ENCODE assay signal across 15 cellular contexts in genomic region chr3:188268336-188268735, GRCh38.
DNase-seq lines count a peak whose midpoint lies in the region; ATAC-seq, FAIRE-seq and TF ChIP-seq lines count a peak whose summit lies in the region.
"Had no signal": no experiment of that assay in that cellular context is flagged by ENCODE, and none has a peak within 500 bp of the region (broad histone marks: within the 10 kb centered on the region; RNA-seq: fewer than 3 reads in every experiment).

No MANE protein-coding gene starts in this region.

- H3K23ac ChIP-seq in H1 (ENCODE audit: insufficient read length), result no peak overlapping the region

- H2BK20ac ChIP-seq in H1 (ENCODE audit: low read length), result 0 out of 2 replicates have a peak overlapping the region, but pooled peaks have one; percentile 16

- no peak for TF ChIP-seq EP300 in H1 (IDR thresholded peaks at IDR 0.05; ENCODE audit: borderline replicate concordance in 1 of 2, low read depth in 2 of 2, low read length in 2 of 2)

- H2AFZ ChIP-seq in H1 (ENCODE audit: low read length) (no peak overlapping the region), osteoblast (ENCODE audit: low read length) (no peak overlapping the region)

- no peak overlapping the region for H3K4ac ChIP-seq in H1 (replicated peaks; ENCODE audit: insufficient read length, low read depth, low read length)

- no peak for DNase-seq in cardiac muscle cell (ENCODE audit: low read depth in 1 of 2, low spot score in 1 of 2)
- no peak for DNase-seq in left cardiac atrium
- DNase-seq in H1 (ENCODE audit: low read depth in 1 of 2, low spot score in 2 of 2), result no peak
- no peak for DNase-seq in osteoblast (ENCODE audit: insufficient read length, low spot score, missing footprints)
- DNase-seq in type B pancreatic cell (ENCODE audit: extremely low spot score, unreplicated experiment), result no peak
- no peak for DNase-seq in left lobe of liver (ENCODE audit: low spot score)
- no peak for DNase-seq in NCI-H2107 (lab: John Stamatoyannopoulos, UW)
- DNase-seq in SHP77 treated with DMSO at 0.1 percent for 48 hours (lab: John Stamatoyannopoulos, UW), result no peak
- DNase-seq: GOT3, islet precursor cell, KBM-7 had no signal

- H3K14ac ChIP-seq in H1 (ENCODE audit: insufficient read length), result no peak overlapping the region

- H3K27ac ChIP-seq in cardiac muscle cell (peak overlapping the region; percentile 98), H1 (ENCODE audit: low read depth, low read length) (0 out of 2 replicates have a peak overlapping the region, but pooled peaks have one; percentile 20), osteoblast (ENCODE audit: low read depth, low read length) (peak overlapping the region; percentile 27)
- H3K27ac ChIP-seq: HL-60, neutrophil had no signal

- H4K5ac ChIP-seq in H1 (ENCODE audit: insufficient read length, low read depth, low read length), result no peak overlapping the region

- H3K4me3 ChIP-seq in cardiac muscle cell (no peak overlapping the region), H1 (ENCODE audit: extremely low read depth in 1 of 4, insufficient read depth in 2 of 4, low read depth in 3 of 4, low read length in 4 of 4) (no peak overlapping the region), osteoblast (ENCODE audit: insufficient read depth, low read length) (no peak overlapping the region)
- H3K4me3 ChIP-seq: skin epidermis had no signal

- no peak for ATAC-seq in left cardiac atrium
- no peak for ATAC-seq in left lobe of liver
- ATAC-seq: activated CD4-positive, CD25-positive, alpha-beta regulatory T cell treated with anti-CD3 and anti-CD28 coated beads, Interleukin-2, amount 50 U/mL, for 24 hours had no signal

- peak overlapping the region in 1 of 2 experiments; percentile 41; a peak in 1 of 4 replicates for H3K4me2 ChIP-seq in H1 (ENCODE audit: insufficient read depth in 1 of 2, low read depth in 2 of 2, low read length in 2 of 2)
- no peak overlapping the region for H3K4me2 ChIP-seq in osteoblast (ENCODE audit: insufficient read depth, low read length)

- no peaks in the 10 kb centered on the region for H3K79me1 ChIP-seq in H1 (ENCODE audit: low read depth, low read length)

- H4K91ac ChIP-seq in H1 (replicated peaks; ENCODE audit: insufficient read length, low read length), result no peak overlapping the region

- no peak overlapping the region for H2BK15ac ChIP-seq in H1 (ENCODE audit: low read length)

- peaks cover 55% of the 10 kb centered on the region for H3K4me1 ChIP-seq in cardiac muscle cell (ENCODE audit: low read depth)
- peaks cover 8 to 25% (median 17%) of the 10 kb centered on the region in 4 experiments for H3K4me1 ChIP-seq in H1 (replicated peaks in 1 of 4; ENCODE audit: control insufficient read depth in 3 of 4, insufficient read depth in 4 of 4, low read length in 3 of 4)
- peaks cover 92% of the 10 kb centered on the region for H3K4me1 ChIP-seq in osteoblast (ENCODE audit: insufficient read depth, low read length)

- intact Hi-C loops in left cardiac atrium (cut with DNase I), result loop anchor here (10.0 kb wide), 2 partner anchors 114 to 524 kb away; partner anchors contain the start of genes BCL6 (in 2 of the 2) and LPP (in 1 of the 2)

- TF ChIP-seq RAD21 in H1 (IDR thresholded peaks at IDR 0.05 in 1 of 2, conservative IDR thresholded peaks at IDR 0.05 in 1 of 2; ENCODE audit: low read depth in 2 of 2, low read length in 2 of 2), result no peak

- peaks cover 1% of the 10 kb centered on the region; the same call in 1 of the 2 replicates for H3K23me2 ChIP-seq in H1 (ENCODE audit: low read depth, low read length)

- POLR2A ChIA-PET in H1 (lab: Charles Lee; ENCODE audit: partially characterized antibody), result interaction anchor here (1.0 to 1.5 kb wide), 4 partner anchors 9 to 58 kb away, joined by 3 to 4 read pairs (median 3); no protein-coding TSS in a partner anchor

- H4K20me1 ChIP-seq in H1 (replicated peaks in 1 of 2; ENCODE audit: control insufficient read depth in 1 of 2, insufficient read depth in 2 of 2, low read length in 2 of 2), result no peaks in the 10 kb centered on the region
- H4K20me1 ChIP-seq in osteoblast (ENCODE audit: insufficient read depth, low read length), result no peaks in the 10 kb centered on the region

- peaks cover 15% of the 10 kb centered on the region for H3K36me3 Mint-ChIP-seq in type B pancreatic cell

- H3K27me3 ChIP-seq in cardiac muscle cell (no peaks in the 10 kb centered on the region), H1 (replicated peaks in 1 of 4; ENCODE audit: control insufficient read depth in 3 of 4, extremely low read depth in 1 of 4, insufficient read depth in 3 of 4, low read length in 3 of 4) (no peaks in the 10 kb centered on the region), osteoblast (ENCODE audit: insufficient read depth, low read length) (no peaks in the 10 kb centered on the region)
- H3K27me3 ChIP-seq: neutrophil had no signal

- no peak overlapping the region for H3K9ac ChIP-seq in H1 (replicated peaks in 1 of 4; ENCODE audit: extremely low read depth in 1 of 4, low read depth in 3 of 4, low read length in 3 of 4)

- 86% methylated on average over 5 of the region's 5 CpGs; no CpG with 5 or more reads in 1 of the 2 experiments for WGBS in H1 (ENCODE audit: extremely low coverage in 1 of 2, insufficient coverage in 1 of 2, insufficient read length in 1 of 2, insufficient replicate concordance in 2 of 2, low coverage in 1 of 2, low lambda C conversion rate in 2 of 2, missing lambda C conversion rate in 1 of 2), 2 experiments

- H3K56ac ChIP-seq in H1 (replicated peaks; ENCODE audit: insufficient read length, low read depth, low read length), result no peak overlapping the region

- H3K36me3 ChIP-seq in cardiac muscle cell (no peaks in the 10 kb centered on the region), H1 (ENCODE audit: control insufficient read depth in 2 of 4, insufficient read depth in 4 of 4, low read length in 3 of 4) (no peaks in the 10 kb centered on the region), osteoblast (ENCODE audit: insufficient read depth, low read length) (no peaks in the 10 kb centered on the region)
- H3K36me3 ChIP-seq: neutrophil had no signal

- H2BK5ac ChIP-seq in H1 (ENCODE audit: low read depth, low read length), result 0 out of 2 replicates have a peak overlapping the region, but pooled peaks have one; percentile 55

- CTCF ChIA-PET in H1 (lab: Charles Lee; ENCODE audit: partially characterized antibody), result interaction anchor here (1.1 to 3.6 kb wide), 4 partner anchors 9 to 528 kb away, joined by 3 to 12 read pairs (median 5); no protein-coding TSS in a partner anchor

- TF ChIP-seq CTCF in cardiac muscle cell (IDR thresholded peaks at IDR 0.05; ENCODE audit: low read depth, low read length) (no peak), H1 (IDR thresholded peaks at IDR 0.05; ENCODE audit: control extremely low read depth in 1 of 3, insufficient read depth in 1 of 3, low read depth in 1 of 3, low read length in 3 of 3) (no peak), osteoblast (IDR thresholded peaks at IDR 0.05; ENCODE audit: extremely low read depth, low read depth, low read length) (no peak), type B pancreatic cell (conservative IDR thresholded peaks at IDR 0.05) (no peak)

- no peak overlapping the region for H4K8ac ChIP-seq in H1 (ENCODE audit: extremely low read depth, insufficient read depth, low read length)

- peaks cover 5% of the 10 kb centered on the region for H3K9me3 Mint-ChIP-seq in type B pancreatic cell

- FAIRE-seq in H1 (lab: Jason Lieb, UNC), result no peak

- no peak overlapping the region for H3K18ac ChIP-seq in H1 (ENCODE audit: extremely low read depth, low read length)

- peak overlapping the region; percentile 29 for H3K27ac Mint-ChIP-seq in type B pancreatic cell

- no peak for TF ChIP-seq POLR2A in H1 (IDR thresholded peaks at IDR 0.05; ENCODE audit: control extremely low read depth in 1 of 2, low read depth in 2 of 2, low read length in 2 of 2)

- H3K79me2 ChIP-seq in H1 (ENCODE audit: control insufficient read depth in 1 of 2, insufficient read depth in 2 of 2, low read length in 2 of 2) (peaks cover 0 to 15% of the 10 kb centered on the region in 2 experiments; a peak in 2 of 4 replicates), osteoblast (ENCODE audit: insufficient read depth, low read length) (peaks cover 38% of the 10 kb centered on the region)

- H3K4me1 Mint-ChIP-seq in type B pancreatic cell (ENCODE audit: unreplicated experiment), result peaks cover 42% of the 10 kb centered on the region

- H3K4me3 Mint-ChIP-seq in type B pancreatic cell, result no peak overlapping the region

- H2AK5ac ChIP-seq in H1 (ENCODE audit: low read depth, low read length), result peak overlapping the region; percentile 44; the same call in 1 of the 2 replicates

- no peak overlapping the region for H2BK120ac ChIP-seq in H1 (replicated peaks; ENCODE audit: low read depth, low read length)

- H3K27me3 Mint-ChIP-seq in type B pancreatic cell, result no peaks in the 10 kb centered on the region

- peak overlapping the region; percentile 56; the same call in 1 of the 2 replicates for H2BK12ac ChIP-seq in H1 (ENCODE audit: low read depth, low read length)

- H3K9me3 ChIP-seq in cardiac muscle cell (ENCODE audit: low read depth) (no peaks in the 10 kb centered on the region), H1 (ENCODE audit: insufficient read depth in 2 of 2, low read depth in 1 of 2, low read length in 1 of 2) (no peaks in the 10 kb centered on the region), osteoblast (ENCODE audit: low read depth, low read length) (no peaks in the 10 kb centered on the region)
- H3K9me3 ChIP-seq: neutrophil had no signal

TF ChIP-seq in H1, 55 proteins besides CTCF, POLR2A, EP300 and RAD21 (continues in another document):
- no peak for TF ChIP-seq E2F6 (IDR thresholded peaks at IDR 0.05)
- TF ChIP-seq NRF1 (IDR thresholded peaks at IDR 0.05; ENCODE audit: low read depth, low read length), result no peak
- TF ChIP-seq POLR2AphosphoS5 (IDR thresholded peaks at IDR 0.05; ENCODE audit: low read depth, low read length), result no peak
- TF ChIP-seq RBBP5 (IDR thresholded peaks at IDR 0.05; ENCODE audit: borderline replicate concordance, low read depth, low read length), result no peak
- no peak for TF ChIP-seq KDM5A (IDR thresholded peaks at IDR 0.05; ENCODE audit: low read length)
- TF ChIP-seq, protein P1, sequence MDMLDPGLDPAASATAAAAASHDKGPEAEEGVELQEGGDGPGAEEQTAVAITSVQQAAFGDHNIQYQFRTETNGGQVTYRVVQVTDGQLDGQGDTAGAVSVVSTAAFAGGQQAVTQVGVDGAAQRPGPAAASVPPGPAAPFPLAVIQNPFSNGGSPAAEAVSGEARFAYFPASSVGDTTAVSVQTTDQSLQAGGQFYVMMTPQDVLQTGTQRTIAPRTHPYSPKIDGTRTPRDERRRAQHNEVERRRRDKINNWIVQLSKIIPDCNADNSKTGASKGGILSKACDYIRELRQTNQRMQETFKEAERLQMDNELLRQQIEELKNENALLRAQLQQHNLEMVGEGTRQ (IDR thresholded peaks at IDR 0.05; ENCODE audit: low read length), result no peak
- TF ChIP-seq CREB1 (IDR thresholded peaks at IDR 0.05), result no peak
- no peak for TF ChIP-seq KDM4A (IDR thresholded peaks at IDR 0.05; ENCODE audit: low read depth, low read length, severe bottlenecking)

Comparison
In these comparisons a context has a peak if more than half of its experiments do, and no peak if none do; other contexts are left out.
1. H3K27ac ChIP-seq: peak in every context shown above with its lines; median percentile 98 in cardiac muscle cell; 27 in osteoblast; 20 in H1.